Comparison of ENCODE assay signal across 1 cellular context in the genomic region with DNA sequence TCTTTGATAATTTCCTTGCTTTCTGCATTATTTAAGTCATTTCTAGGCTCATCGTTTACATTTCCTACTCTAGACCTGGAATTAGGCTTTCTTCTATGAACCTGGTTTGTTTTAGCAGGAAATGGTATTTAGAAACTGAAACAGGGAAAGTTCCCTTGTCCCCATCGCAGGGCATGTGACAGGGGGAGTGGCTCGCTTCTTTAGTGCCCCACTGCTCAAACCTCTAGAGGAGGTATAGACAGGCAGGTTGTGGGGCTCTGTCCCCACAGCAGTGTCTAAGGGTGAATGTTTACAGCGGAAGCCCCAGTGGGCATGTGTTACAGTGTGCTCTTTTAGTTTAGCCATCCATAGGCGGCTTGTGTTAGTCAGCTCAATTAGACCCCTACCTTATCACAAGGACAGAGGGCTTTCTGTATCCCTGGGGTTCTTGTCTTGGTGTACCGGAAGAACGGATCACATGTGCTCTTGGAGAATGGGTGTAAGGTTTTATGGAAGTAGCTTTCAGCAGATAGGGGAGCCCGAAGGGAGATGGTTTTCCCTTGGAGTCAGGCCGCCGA.
TF ChIP-seq lines count a peak whose summit lies in the region.

No MANE protein-coding gene starts in this region.

TF ChIP-seq in GM12878, 131 proteins besides CTCF, POLR2A, EP300 and RAD21 (continued from another document):
- TF ChIP-seq BHLHE40 (IDR thresholded peaks at IDR 0.05; ENCODE audit: borderline replicate concordance in 1 of 2, low read depth in 2 of 2, low read length in 1 of 2), result 0 out of 4 replicates have a peak, but pooled peaks of 1 of the 2 experiments have one; percentile 13
- TF ChIP-seq, protein P1, sequence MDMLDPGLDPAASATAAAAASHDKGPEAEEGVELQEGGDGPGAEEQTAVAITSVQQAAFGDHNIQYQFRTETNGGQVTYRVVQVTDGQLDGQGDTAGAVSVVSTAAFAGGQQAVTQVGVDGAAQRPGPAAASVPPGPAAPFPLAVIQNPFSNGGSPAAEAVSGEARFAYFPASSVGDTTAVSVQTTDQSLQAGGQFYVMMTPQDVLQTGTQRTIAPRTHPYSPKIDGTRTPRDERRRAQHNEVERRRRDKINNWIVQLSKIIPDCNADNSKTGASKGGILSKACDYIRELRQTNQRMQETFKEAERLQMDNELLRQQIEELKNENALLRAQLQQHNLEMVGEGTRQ (IDR thresholded peaks at IDR 0.05; ENCODE audit: borderline replicate concordance, low read depth, low read length), result peak; percentile 17; the same call in 1 of the 2 replicates
- TF ChIP-seq, protein P2, sequence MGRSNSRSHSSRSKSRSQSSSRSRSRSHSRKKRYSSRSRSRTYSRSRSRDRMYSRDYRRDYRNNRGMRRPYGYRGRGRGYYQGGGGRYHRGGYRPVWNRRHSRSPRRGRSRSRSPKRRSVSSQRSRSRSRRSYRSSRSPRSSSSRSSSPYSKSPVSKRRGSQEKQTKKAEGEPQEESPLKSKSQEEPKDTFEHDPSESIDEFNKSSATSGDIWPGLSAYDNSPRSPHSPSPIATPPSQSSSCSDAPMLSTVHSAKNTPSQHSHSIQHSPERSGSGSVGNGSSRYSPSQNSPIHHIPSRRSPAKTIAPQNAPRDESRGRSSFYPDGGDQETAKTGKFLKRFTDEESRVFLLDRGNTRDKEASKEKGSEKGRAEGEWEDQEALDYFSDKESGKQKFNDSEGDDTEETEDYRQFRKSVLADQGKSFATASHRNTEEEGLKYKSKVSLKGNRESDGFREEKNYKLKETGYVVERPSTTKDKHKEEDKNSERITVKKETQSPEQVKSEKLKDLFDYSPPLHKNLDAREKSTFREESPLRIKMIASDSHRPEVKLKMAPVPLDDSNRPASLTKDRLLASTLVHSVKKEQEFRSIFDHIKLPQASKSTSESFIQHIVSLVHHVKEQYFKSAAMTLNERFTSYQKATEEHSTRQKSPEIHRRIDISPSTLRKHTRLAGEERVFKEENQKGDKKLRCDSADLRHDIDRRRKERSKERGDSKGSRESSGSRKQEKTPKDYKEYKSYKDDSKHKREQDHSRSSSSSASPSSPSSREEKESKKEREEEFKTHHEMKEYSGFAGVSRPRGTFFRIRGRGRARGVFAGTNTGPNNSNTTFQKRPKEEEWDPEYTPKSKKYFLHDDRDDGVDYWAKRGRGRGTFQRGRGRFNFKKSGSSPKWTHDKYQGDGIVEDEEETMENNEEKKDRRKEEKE (IDR thresholded peaks at IDR 0.05), result no peak
TF ChIP-seq in GM12878: peak in this region for 3.
